ENCODE assay signal across 1 cellular context in genomic region chr1:203682401-203683383, GRCh38.
TF ChIP-seq lines count a peak whose summit lies in the region.

No MANE protein-coding gene starts in this region.

TF ChIP-seq in HepG2, 621 proteins besides CTCF, POLR2A, EP300 and RAD21 (continued from another document and continues in another):
- TF ChIP-seq ZNF570 (CRISPR knock-in tag; IDR thresholded peaks at IDR 0.05; ENCODE audit: borderline replicate concordance) (no peak), MED1 (CRISPR knock-in tag; IDR thresholded peaks at IDR 0.05) (peak; percentile 30; the same call in 1 of the 2 replicates), ZNF251 (CRISPR knock-in tag; IDR thresholded peaks at IDR 0.05) (no peak), ZNF263 (CRISPR knock-in tag; IDR thresholded peaks at IDR 0.05) (no peak), CENPBD1 (CRISPR knock-in tag; IDR thresholded peaks at IDR 0.05; ENCODE audit: borderline replicate concordance, low read depth) (no peak), ZNF562 (CRISPR knock-in tag; IDR thresholded peaks at IDR 0.05; ENCODE audit: borderline replicate concordance) (no peak), RNF2 (conservative IDR thresholded peaks at IDR 0.05; ENCODE audit: low read depth) (0 out of 2 replicates have a peak, but pooled peaks have one; percentile 23), ZNF253 (CRISPR knock-in tag; IDR thresholded peaks at IDR 0.05; ENCODE audit: borderline replicate concordance) (no peak), ZNF577 (CRISPR knock-in tag; IDR thresholded peaks at IDR 0.05; ENCODE audit: borderline replicate concordance, low read depth) (no peak), ATRX (CRISPR knock-in tag; IDR thresholded peaks at IDR 0.05; ENCODE audit: borderline replicate concordance) (no peak), GLI4 (CRISPR knock-in tag; IDR thresholded peaks at IDR 0.05; ENCODE audit: borderline replicate concordance) (no peak), ZNF7 (CRISPR knock-in tag; IDR thresholded peaks at IDR 0.05) (no peak), SMAD9 (CRISPR knock-in tag; IDR thresholded peaks at IDR 0.05) (no peak), GABPB1 (CRISPR knock-in tag; IDR thresholded peaks at IDR 0.05) (peak; percentile 95), SOX13 (IDR thresholded peaks at IDR 0.05) (no peak), SOX13 (CRISPR knock-in tag; conservative IDR thresholded peaks at IDR 0.05 in 1 of 2, IDR thresholded peaks at IDR 0.05 in 1 of 2) (peak in 1 of 2 experiments; percentile 56; a peak in 1 of 4 replicates), POLR2AphosphoS5 (IDR thresholded peaks at IDR 0.05; ENCODE audit: low read depth, low read length) (peak; percentile 65), NFRKB (IDR thresholded peaks at IDR 0.05) (no peak), GABPA (IDR thresholded peaks at IDR 0.05; ENCODE audit: low read depth, low read length) (peak; percentile 92), GABPA (CRISPR knock-in tag; IDR thresholded peaks at IDR 0.05; ENCODE audit: low read depth) (peak; percentile 99), ZNF687 (CRISPR knock-in tag; IDR thresholded peaks at IDR 0.05) (no peak), NR2C2 (CRISPR knock-in tag; IDR thresholded peaks at IDR 0.05; ENCODE audit: borderline replicate concordance) (peak; percentile 49), ZBTB26 (CRISPR knock-in tag; IDR thresholded peaks at IDR 0.05; ENCODE audit: borderline replicate concordance) (peak; percentile 47; the same call in 1 of the 2 replicates), MYNN (CRISPR knock-in tag; IDR thresholded peaks at IDR 0.05; ENCODE audit: low read depth) (no peak), FOXK1 (CRISPR knock-in tag; IDR thresholded peaks at IDR 0.05; ENCODE audit: borderline replicate concordance, low read depth) (peak; percentile 98; the same call in 1 of the 2 replicates), GATAD1 (CRISPR knock-in tag; IDR thresholded peaks at IDR 0.05) (peak; percentile 99), SALL2 (CRISPR knock-in tag; IDR thresholded peaks at IDR 0.05) (peak; percentile 42; the same call in 1 of the 2 replicates), ZNF891 (CRISPR knock-in tag; IDR thresholded peaks at IDR 0.05) (no peak), XRCC5 (optimal IDR thresholded peaks at IDR 0.05; ENCODE audit: low read length) (peak; percentile 77), ZNF710 (CRISPR knock-in tag; IDR thresholded peaks at IDR 0.05; ENCODE audit: borderline replicate concordance) (peak; percentile 41; the same call in 1 of the 2 replicates), SIN3B (IDR thresholded peaks at IDR 0.05; ENCODE audit: low read length) (peak; percentile 92), ZFP36L1 (CRISPR knock-in tag; IDR thresholded peaks at IDR 0.05) (peak; percentile 82; the same call in 1 of the 2 replicates), ZFP82 (CRISPR knock-in tag; IDR thresholded peaks at IDR 0.05; ENCODE audit: borderline replicate concordance) (no peak), ZFX (CRISPR knock-in tag; IDR thresholded peaks at IDR 0.05; ENCODE audit: low read depth) (peak; percentile 53; the same call in 1 of the 2 replicates), ZBTB7A (CRISPR knock-in tag; IDR thresholded peaks at IDR 0.05) (peak; percentile 25; the same call in 1 of the 2 replicates), MXD4 (CRISPR knock-in tag; IDR thresholded peaks at IDR 0.05) (0 out of 2 replicates have a peak, but pooled peaks have one; percentile 23), ZNF225 (CRISPR knock-in tag; IDR thresholded peaks at IDR 0.05) (no peak), ZNF776 (CRISPR knock-in tag; IDR thresholded peaks at IDR 0.05) (0 out of 2 replicates have a peak, but pooled peaks have one; percentile 26), AKAP8 (CRISPR knock-in tag; IDR thresholded peaks at IDR 0.05) (no peak), TOPORS (CRISPR knock-in tag; IDR thresholded peaks at IDR 0.05) (no peak), NFKB2 (CRISPR knock-in tag; IDR thresholded peaks at IDR 0.05; ENCODE audit: borderline replicate concordance) (no peak)
- TF ChIP-seq, protein P1, sequence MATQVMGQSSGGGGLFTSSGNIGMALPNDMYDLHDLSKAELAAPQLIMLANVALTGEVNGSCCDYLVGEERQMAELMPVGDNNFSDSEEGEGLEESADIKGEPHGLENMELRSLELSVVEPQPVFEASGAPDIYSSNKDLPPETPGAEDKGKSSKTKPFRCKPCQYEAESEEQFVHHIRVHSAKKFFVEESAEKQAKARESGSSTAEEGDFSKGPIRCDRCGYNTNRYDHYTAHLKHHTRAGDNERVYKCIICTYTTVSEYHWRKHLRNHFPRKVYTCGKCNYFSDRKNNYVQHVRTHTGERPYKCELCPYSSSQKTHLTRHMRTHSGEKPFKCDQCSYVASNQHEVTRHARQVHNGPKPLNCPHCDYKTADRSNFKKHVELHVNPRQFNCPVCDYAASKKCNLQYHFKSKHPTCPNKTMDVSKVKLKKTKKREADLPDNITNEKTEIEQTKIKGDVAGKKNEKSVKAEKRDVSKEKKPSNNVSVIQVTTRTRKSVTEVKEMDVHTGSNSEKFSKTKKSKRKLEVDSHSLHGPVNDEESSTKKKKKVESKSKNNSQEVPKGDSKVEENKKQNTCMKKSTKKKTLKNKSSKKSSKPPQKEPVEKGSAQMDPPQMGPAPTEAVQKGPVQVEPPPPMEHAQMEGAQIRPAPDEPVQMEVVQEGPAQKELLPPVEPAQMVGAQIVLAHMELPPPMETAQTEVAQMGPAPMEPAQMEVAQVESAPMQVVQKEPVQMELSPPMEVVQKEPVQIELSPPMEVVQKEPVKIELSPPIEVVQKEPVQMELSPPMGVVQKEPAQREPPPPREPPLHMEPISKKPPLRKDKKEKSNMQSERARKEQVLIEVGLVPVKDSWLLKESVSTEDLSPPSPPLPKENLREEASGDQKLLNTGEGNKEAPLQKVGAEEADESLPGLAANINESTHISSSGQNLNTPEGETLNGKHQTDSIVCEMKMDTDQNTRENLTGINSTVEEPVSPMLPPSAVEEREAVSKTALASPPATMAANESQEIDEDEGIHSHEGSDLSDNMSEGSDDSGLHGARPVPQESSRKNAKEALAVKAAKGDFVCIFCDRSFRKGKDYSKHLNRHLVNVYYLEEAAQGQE (IDR thresholded peaks at IDR 0.05; ENCODE audit: borderline replicate concordance in 1 of 2, low read depth in 1 of 2, low read length in 2 of 2): no peak
- TF ChIP-seq, protein P2, sequence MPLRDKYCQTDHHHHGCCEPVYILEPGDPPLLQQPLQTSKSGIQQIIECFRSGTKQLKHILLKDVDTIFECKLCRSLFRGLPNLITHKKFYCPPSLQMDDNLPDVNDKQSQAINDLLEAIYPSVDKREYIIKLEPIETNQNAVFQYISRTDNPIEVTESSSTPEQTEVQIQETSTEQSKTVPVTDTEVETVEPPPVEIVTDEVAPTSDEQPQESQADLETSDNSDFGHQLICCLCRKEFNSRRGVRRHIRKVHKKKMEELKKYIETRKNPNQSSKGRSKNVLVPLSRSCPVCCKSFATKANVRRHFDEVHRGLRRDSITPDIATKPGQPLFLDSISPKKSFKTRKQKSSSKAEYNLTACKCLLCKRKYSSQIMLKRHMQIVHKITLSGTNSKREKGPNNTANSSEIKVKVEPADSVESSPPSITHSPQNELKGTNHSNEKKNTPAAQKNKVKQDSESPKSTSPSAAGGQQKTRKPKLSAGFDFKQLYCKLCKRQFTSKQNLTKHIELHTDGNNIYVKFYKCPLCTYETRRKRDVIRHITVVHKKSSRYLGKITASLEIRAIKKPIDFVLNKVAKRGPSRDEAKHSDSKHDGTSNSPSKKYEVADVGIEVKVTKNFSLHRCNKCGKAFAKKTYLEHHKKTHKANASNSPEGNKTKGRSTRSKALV (CRISPR knock-in tag; IDR thresholded peaks at IDR 0.05): no peak
- TF ChIP-seq, protein P3, sequence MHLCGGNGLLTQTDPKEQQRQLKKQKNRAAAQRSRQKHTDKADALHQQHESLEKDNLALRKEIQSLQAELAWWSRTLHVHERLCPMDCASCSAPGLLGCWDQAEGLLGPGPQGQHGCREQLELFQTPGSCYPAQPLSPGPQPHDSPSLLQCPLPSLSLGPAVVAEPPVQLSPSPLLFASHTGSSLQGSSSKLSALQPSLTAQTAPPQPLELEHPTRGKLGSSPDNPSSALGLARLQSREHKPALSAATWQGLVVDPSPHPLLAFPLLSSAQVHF (CRISPR knock-in tag; IDR thresholded peaks at IDR 0.05): no peak
- TF ChIP-seq, protein P4, sequence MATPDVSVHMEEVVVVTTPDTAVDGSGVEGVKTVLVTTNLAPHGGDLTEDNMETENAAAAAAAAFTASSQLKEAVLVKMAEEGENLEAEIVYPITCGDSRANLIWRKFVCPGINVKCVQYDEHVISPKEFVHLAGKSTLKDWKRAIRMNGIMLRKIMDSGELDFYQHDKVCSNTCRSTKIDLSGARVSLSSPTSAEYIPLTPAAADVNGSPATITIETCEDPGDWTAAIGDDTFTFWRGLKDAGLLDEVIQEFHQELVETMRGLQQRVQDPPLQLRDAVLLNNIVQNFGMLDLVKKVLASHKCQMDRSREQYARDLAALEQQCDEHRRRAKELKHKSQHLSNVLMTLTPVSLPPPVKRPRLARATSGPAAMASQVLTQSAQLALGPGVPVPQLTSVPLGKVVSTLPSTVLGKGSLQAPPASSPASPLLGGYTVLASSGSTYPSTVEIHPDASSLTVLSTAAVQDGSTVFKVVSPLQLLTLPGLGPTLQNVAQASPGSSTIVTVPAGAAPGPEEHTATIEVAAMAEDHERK (CRISPR knock-in tag; IDR thresholded peaks at IDR 0.05; ENCODE audit: low read depth): no peak
- TF ChIP-seq, protein P5, sequence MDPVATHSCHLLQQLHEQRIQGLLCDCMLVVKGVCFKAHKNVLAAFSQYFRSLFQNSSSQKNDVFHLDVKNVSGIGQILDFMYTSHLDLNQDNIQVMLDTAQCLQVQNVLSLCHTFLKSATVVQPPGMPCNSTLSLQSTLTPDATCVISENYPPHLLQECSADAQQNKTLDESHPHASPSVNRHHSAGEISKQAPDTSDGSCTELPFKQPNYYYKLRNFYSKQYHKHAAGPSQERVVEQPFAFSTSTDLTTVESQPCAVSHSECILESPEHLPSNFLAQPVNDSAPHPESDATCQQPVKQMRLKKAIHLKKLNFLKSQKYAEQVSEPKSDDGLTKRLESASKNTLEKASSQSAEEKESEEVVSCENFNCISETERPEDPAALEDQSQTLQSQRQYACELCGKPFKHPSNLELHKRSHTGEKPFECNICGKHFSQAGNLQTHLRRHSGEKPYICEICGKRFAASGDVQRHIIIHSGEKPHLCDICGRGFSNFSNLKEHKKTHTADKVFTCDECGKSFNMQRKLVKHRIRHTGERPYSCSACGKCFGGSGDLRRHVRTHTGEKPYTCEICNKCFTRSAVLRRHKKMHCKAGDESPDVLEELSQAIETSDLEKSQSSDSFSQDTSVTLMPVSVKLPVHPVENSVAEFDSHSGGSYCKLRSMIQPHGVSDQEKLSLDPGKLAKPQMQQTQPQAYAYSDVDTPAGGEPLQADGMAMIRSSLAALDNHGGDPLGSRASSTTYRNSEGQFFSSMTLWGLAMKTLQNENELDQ (CRISPR knock-in tag; IDR thresholded peaks at IDR 0.05; ENCODE audit: borderline replicate concordance): no peak
- TF ChIP-seq, protein P6, sequence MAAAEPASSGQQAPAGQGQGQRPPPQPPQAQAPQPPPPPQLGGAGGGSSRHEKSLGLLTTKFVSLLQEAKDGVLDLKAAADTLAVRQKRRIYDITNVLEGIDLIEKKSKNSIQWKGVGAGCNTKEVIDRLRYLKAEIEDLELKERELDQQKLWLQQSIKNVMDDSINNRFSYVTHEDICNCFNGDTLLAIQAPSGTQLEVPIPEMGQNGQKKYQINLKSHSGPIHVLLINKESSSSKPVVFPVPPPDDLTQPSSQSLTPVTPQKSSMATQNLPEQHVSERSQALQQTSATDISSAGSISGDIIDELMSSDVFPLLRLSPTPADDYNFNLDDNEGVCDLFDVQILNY (CRISPR knock-in tag; conservative IDR thresholded peaks at IDR 0.05): no peak
